In the genomic region with DNA sequence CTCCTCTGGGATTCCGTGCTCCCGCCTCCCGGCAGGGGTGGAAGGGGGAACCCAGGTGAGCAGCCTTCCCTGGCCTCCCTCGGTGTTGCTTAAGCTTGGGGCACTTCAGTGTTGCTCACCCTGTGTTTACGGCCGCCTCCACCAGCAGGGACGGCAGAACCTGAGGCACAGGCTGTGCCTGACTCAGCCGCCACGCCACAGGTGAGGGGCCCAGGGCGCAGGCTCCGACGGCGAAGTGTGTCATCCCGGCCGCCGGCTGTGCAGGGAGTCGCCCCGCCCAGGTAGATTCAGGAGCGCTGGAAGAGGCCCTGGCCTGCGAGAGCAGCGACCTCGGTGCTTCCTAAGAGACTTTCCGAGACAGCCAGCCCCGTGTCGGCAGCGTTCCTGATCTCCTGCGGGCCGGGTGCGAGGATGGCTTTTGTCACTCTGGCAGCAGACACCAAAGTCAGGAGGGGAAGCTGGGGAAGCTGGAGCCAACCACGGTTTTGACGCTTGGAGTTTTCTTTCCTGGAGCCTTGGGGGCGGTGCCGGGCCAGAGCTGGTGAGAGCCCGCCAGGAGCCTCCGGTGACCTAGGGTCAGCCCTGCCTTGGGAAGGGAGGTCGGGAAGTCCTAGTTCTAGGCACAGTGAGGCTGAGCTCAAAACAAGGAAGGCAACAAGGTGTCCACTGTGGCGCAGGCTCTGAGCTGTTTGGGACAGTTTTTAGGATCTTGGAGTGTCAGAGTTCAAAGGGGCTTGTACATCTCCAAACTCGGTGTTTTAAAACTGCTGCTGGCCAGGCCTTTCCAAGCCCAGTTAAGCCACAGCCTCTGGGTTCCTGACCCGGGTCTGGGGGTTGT, we compare ENCODE assay signal across 1 cellular context.
TF ChIP-seq lines count a peak whose summit lies in the region.

No MANE protein-coding gene starts in this region.

TF ChIP-seq in K562, 482 proteins besides CTCF, POLR2A, EP300 and RAD21 (continued from another document and continues in another):
- TF ChIP-seq HMGXB4 (CRISPR knock-in tag; IDR thresholded peaks at IDR 0.05), result no peak
- no peak for TF ChIP-seq MYC (IDR thresholded peaks at IDR 0.05; ENCODE audit: low read depth, low read length)
- no peak for TF ChIP-seq MYC (CRISPR knock-in tag; IDR thresholded peaks at IDR 0.05; ENCODE audit: borderline replicate concordance, low read depth)
- TF ChIP-seq ZKSCAN1 (IDR thresholded peaks at IDR 0.05; ENCODE audit: low read depth, low read length), result no peak
- 0 out of 2 replicates have a peak, but pooled peaks have one; percentile 53 for TF ChIP-seq SMARCA5 (IDR thresholded peaks at IDR 0.05)
- TF ChIP-seq SMC3 (conservative IDR thresholded peaks at IDR 0.05; ENCODE audit: insufficient read depth, low read depth, low read length), result no peak
- no peak for TF ChIP-seq SPI1 (IDR thresholded peaks at IDR 0.05; ENCODE audit: borderline replicate concordance, low read depth, low read length)
- peak; percentile 64 for TF ChIP-seq FIP1L1 (IDR thresholded peaks at IDR 0.05; ENCODE audit: low read depth, low read length, poor library complexity, severe bottlenecking)
- no peak for TF ChIP-seq POLR3G (IDR thresholded peaks at IDR 0.05; ENCODE audit: extremely low read depth, insufficient read length, insufficient replicate concordance)
- peak in 1 of 2 experiments; percentile 10; a peak in 1 of 4 replicates for TF ChIP-seq NONO (IDR thresholded peaks at IDR 0.05; ENCODE audit: low read depth in 2 of 2, low read length in 1 of 2)
- TF ChIP-seq MTF1 (CRISPR knock-in tag; IDR thresholded peaks at IDR 0.05; ENCODE audit: borderline replicate concordance), result no peak
- no peak for TF ChIP-seq HNRNPLL (IDR thresholded peaks at IDR 0.05; ENCODE audit: low read depth, low read length, poor library complexity, severe bottlenecking)
- TF ChIP-seq THRAP3 (IDR thresholded peaks at IDR 0.05; ENCODE audit: borderline replicate concordance), result 0 out of 2 replicates have a peak, but pooled peaks have one; percentile 23
- no peak for TF ChIP-seq HDAC3 (IDR thresholded peaks at IDR 0.05; ENCODE audit: borderline replicate concordance, partially characterized antibody)
- no peak for TF ChIP-seq MLX (CRISPR knock-in tag; conservative IDR thresholded peaks at IDR 0.05)
- TF ChIP-seq, protein P1, sequence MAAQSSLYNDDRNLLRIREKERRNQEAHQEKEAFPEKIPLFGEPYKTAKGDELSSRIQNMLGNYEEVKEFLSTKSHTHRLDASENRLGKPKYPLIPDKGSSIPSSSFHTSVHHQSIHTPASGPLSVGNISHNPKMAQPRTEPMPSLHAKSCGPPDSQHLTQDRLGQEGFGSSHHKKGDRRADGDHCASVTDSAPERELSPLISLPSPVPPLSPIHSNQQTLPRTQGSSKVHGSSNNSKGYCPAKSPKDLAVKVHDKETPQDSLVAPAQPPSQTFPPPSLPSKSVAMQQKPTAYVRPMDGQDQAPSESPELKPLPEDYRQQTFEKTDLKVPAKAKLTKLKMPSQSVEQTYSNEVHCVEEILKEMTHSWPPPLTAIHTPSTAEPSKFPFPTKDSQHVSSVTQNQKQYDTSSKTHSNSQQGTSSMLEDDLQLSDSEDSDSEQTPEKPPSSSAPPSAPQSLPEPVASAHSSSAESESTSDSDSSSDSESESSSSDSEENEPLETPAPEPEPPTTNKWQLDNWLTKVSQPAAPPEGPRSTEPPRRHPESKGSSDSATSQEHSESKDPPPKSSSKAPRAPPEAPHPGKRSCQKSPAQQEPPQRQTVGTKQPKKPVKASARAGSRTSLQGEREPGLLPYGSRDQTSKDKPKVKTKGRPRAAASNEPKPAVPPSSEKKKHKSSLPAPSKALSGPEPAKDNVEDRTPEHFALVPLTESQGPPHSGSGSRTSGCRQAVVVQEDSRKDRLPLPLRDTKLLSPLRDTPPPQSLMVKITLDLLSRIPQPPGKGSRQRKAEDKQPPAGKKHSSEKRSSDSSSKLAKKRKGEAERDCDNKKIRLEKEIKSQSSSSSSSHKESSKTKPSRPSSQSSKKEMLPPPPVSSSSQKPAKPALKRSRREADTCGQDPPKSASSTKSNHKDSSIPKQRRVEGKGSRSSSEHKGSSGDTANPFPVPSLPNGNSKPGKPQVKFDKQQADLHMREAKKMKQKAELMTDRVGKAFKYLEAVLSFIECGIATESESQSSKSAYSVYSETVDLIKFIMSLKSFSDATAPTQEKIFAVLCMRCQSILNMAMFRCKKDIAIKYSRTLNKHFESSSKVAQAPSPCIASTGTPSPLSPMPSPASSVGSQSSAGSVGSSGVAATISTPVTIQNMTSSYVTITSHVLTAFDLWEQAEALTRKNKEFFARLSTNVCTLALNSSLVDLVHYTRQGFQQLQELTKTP (IDR thresholded peaks at IDR 0.05; ENCODE audit: low read depth in 1 of 2, partially characterized antibody in 2 of 2), result peak in 1 of 2 experiments; percentile 8
- TF ChIP-seq, protein P2, sequence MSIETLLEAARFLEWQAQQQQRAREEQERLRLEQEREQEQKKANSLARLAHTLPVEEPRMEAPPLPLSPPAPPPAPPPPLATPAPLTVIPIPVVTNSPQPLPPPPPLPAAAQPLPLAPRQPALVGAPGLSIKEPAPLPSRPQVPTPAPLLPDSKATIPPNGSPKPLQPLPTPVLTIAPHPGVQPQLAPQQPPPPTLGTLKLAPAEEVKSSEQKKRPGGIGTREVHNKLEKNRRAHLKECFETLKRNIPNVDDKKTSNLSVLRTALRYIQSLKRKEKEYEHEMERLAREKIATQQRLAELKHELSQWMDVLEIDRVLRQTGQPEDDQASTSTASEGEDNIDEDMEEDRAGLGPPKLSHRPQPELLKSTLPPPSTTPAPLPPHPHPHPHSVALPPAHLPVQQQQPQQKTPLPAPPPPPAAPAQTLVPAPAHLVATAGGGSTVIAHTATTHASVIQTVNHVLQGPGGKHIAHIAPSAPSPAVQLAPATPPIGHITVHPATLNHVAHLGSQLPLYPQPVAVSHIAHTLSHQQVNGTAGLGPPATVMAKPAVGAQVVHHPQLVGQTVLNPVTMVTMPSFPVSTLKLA (conservative IDR thresholded peaks at IDR 0.05), result peak in 1 of 2 experiments; percentile 19; a peak in 2 of 4 replicates
- TF ChIP-seq GABPB2 (CRISPR knock-in tag; conservative IDR thresholded peaks at IDR 0.05), result no peak
- no peak for TF ChIP-seq PHF21A (IDR thresholded peaks at IDR 0.05; ENCODE audit: borderline replicate concordance, low read depth)
- peak; percentile 25; the same call in 1 of the 2 replicates for TF ChIP-seq FOSL1 (tag; conservative IDR thresholded peaks at IDR 0.05)
- peak; percentile 75 for TF ChIP-seq RBM22 (IDR thresholded peaks at IDR 0.05; ENCODE audit: low read depth, low read length, poor library complexity, severe bottlenecking)
- TF ChIP-seq CHD1 (IDR thresholded peaks at IDR 0.05; ENCODE audit: low read length), result peak; percentile 73
- TF ChIP-seq MED1 (CRISPR knock-in tag; IDR thresholded peaks at IDR 0.05; ENCODE audit: borderline replicate concordance), result peak; percentile 64; the same call in 1 of the 2 replicates
- 0 out of 2 replicates have a peak, but pooled peaks have one; percentile 2 for TF ChIP-seq NFRKB (IDR thresholded peaks at IDR 0.05; ENCODE audit: low read depth)
- TF ChIP-seq SRSF7 (optimal IDR thresholded peaks at IDR 0.05; ENCODE audit: low read depth, low read length), result no peak
- TF ChIP-seq RBBP5 (IDR thresholded peaks at IDR 0.05; ENCODE audit: borderline replicate concordance, insufficient read depth, low read length, poor library complexity, severe bottlenecking), result peak; percentile 54
- TF ChIP-seq, protein P3, sequence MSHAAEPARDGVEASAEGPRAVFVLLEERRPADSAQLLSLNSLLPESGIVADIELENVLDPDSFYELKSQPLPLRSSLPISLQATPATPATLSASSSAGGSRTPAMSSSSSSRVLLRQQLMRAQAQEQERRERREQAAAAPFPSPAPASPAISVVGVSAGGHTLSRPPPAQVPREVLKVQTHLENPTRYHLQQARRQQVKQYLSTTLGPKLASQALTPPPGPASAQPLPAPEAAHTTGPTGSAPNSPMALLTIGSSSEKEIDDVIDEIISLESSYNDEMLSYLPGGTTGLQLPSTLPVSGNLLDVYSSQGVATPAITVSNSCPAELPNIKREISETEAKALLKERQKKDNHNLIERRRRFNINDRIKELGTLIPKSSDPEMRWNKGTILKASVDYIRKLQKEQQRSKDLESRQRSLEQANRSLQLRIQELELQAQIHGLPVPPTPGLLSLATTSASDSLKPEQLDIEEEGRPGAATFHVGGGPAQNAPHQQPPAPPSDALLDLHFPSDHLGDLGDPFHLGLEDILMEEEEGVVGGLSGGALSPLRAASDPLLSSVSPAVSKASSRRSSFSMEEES (CRISPR knock-in tag; IDR thresholded peaks at IDR 0.05), result no peak
- no peak for TF ChIP-seq MAZ (CRISPR knock-in tag; conservative IDR thresholded peaks at IDR 0.05 in 1 of 2, IDR thresholded peaks at IDR 0.05 in 1 of 2)
- TF ChIP-seq NR1H2 (CRISPR knock-in tag; IDR thresholded peaks at IDR 0.05), result no peak
- TF ChIP-seq NFIX (CRISPR knock-in tag; IDR thresholded peaks at IDR 0.05; ENCODE audit: low read depth), result no peak
- peak; percentile 57; the same call in 1 of the 2 replicates for TF ChIP-seq CREM (IDR thresholded peaks at IDR 0.05; ENCODE audit: low read depth)
- no peak for TF ChIP-seq ZKSCAN3 (CRISPR knock-in tag; IDR thresholded peaks at IDR 0.05)
- TF ChIP-seq PHF8 (IDR thresholded peaks at IDR 0.05; ENCODE audit: borderline replicate concordance, low read length), result 0 out of 2 replicates have a peak, but pooled peaks have one; percentile 7
- TF ChIP-seq ETS1 (conservative IDR thresholded peaks at IDR 0.05; ENCODE audit: control insufficient read depth, low read depth, low read length), result 0 out of 2 replicates have a peak, but pooled peaks have one; percentile 33
- 0 out of 2 replicates have a peak, but pooled peaks have one; percentile 9 for TF ChIP-seq TOE1 (IDR thresholded peaks at IDR 0.05; ENCODE audit: borderline replicate concordance)
- TF ChIP-seq TOE1 (CRISPR knock-in tag; IDR thresholded peaks at IDR 0.05; ENCODE audit: borderline replicate concordance, low read depth), result no peak
- peak; percentile 78 for TF ChIP-seq POLR2G (IDR thresholded peaks at IDR 0.05; ENCODE audit: low read depth, low read length)
- no peak for TF ChIP-seq TSC22D4 (tag; IDR thresholded peaks at IDR 0.05)
- no peak for TF ChIP-seq ZNF561 (CRISPR knock-in tag; conservative IDR thresholded peaks at IDR 0.05)
- no peak for TF ChIP-seq TEAD4 (IDR thresholded peaks at IDR 0.05; ENCODE audit: low read length)
- no peak for TF ChIP-seq TEAD4 (CRISPR knock-in tag; IDR thresholded peaks at IDR 0.05; ENCODE audit: borderline replicate concordance)
- TF ChIP-seq CEBPG (CRISPR knock-in tag; IDR thresholded peaks at IDR 0.05), result no peak
- TF ChIP-seq CEBPG (tag; conservative IDR thresholded peaks at IDR 0.05 in 1 of 2, IDR thresholded peaks at IDR 0.05 in 1 of 2), result peak in 1 of 2 experiments; percentile 3; a peak in 1 of 4 replicates
- TF ChIP-seq, protein P4, sequence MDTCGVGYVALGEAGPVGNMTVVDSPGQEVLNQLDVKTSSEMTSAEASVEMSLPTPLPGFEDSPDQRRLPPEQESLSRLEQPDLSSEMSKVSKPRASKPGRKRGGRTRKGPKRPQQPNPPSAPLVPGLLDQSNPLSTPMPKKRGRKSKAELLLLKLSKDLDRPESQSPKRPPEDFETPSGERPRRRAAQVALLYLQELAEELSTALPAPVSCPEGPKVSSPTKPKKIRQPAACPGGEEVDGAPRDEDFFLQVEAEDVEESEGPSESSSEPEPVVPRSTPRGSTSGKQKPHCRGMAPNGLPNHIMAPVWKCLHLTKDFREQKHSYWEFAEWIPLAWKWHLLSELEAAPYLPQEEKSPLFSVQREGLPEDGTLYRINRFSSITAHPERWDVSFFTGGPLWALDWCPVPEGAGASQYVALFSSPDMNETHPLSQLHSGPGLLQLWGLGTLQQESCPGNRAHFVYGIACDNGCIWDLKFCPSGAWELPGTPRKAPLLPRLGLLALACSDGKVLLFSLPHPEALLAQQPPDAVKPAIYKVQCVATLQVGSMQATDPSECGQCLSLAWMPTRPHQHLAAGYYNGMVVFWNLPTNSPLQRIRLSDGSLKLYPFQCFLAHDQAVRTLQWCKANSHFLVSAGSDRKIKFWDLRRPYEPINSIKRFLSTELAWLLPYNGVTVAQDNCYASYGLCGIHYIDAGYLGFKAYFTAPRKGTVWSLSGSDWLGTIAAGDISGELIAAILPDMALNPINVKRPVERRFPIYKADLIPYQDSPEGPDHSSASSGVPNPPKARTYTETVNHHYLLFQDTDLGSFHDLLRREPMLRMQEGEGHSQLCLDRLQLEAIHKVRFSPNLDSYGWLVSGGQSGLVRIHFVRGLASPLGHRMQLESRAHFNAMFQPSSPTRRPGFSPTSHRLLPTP (IDR thresholded peaks at IDR 0.05; ENCODE audit: borderline replicate concordance, extremely low read depth, insufficient read length), result no peak
- no peak for TF ChIP-seq ZFPM2 (CRISPR knock-in tag; IDR thresholded peaks at IDR 0.05)
- TF ChIP-seq, protein P5, sequence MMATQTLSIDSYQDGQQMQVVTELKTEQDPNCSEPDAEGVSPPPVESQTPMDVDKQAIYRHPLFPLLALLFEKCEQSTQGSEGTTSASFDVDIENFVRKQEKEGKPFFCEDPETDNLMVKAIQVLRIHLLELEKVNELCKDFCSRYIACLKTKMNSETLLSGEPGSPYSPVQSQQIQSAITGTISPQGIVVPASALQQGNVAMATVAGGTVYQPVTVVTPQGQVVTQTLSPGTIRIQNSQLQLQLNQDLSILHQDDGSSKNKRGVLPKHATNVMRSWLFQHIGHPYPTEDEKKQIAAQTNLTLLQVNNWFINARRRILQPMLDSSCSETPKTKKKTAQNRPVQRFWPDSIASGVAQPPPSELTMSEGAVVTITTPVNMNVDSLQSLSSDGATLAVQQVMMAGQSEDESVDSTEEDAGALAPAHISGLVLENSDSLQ (IDR thresholded peaks at IDR 0.05), result 0 out of 2 replicates have a peak, but pooled peaks have one; percentile 3
- TF ChIP-seq WHSC1 (IDR thresholded peaks at IDR 0.05; ENCODE audit: low read length), result no peak
